In genomic region chr1:11324562-11324961, GRCh38 we compare ENCODE assay signal across 1 cellular context.
TF ChIP-seq lines count a peak whose summit lies in the region.

No MANE protein-coding gene starts in this region.

TF ChIP-seq in WTC11, 78 proteins besides CTCF, POLR2A, EP300 and RAD21 (continued from another document):
- TF ChIP-seq E2F4 (CRISPR knock-in tag; IDR thresholded peaks at IDR 0.05; ENCODE audit: borderline replicate concordance, low read depth) (no peak), IRF2 (CRISPR knock-in tag; IDR thresholded peaks at IDR 0.05; ENCODE audit: borderline replicate concordance, low read depth) (no peak)
